9 cellular contexts compared by ENCODE assay signal in genomic region chr14:99579077-99579836, GRCh38. TPM values are rescaled to one million over a fixed set of nuclear protein-coding genes. Genes with fewer than 3 reads are reported as not detected.
DNase-seq lines count a peak whose midpoint lies in the region; ATAC-seq, FAIRE-seq and TF ChIP-seq lines count a peak whose summit lies in the region.
"Had no signal": no experiment of that assay in that cellular context is flagged by ENCODE, and none has a peak within 500 bp of the region (broad histone marks: within the 10 kb centered on the region; RNA-seq: fewer than 3 reads in every experiment).

No MANE protein-coding gene starts in this region.

- no peaks in the 10 kb centered on the region for H3K36me3 ChIP-seq in small intestine (ENCODE audit: control insufficient read depth in 2 of 2, insufficient read depth in 2 of 2, low read length in 2 of 2)

- no peaks in the 10 kb centered on the region for H3K9me3 Mint-ChIP-seq in activated B cell treated with CpG ODN at 0.5 μM for 24 hours
- no peaks in the 10 kb centered on the region for H3K9me3 Mint-ChIP-seq in activated CD4-positive, alpha-beta T cell treated with anti-CD3 and anti-CD28 coated beads, Interleukin-2, amount 10 ng/mL, durations not matched to agents 7 days and 5 days
- H3K9me3 Mint-ChIP-seq in T-helper 2 cell treated with Interferon-gamma antibody and Interleukin-4, amounts not matched to agents 5 μg/mL and 100 μg/mL, for 36 hours = no peaks in the 10 kb centered on the region

- H3K27ac ChIP-seq in small intestine (ENCODE audit: low read depth in 1 of 2, low read length in 1 of 2) = peak overlapping the region; percentile 72 to 92

- H3K9me3 ChIP-seq in small intestine (ENCODE audit: control insufficient read depth, low read depth) = no peaks in the 10 kb centered on the region

- ATAC-seq in activated B cell treated with CpG ODN at 0.5 μM for 24 hours (ENCODE audit: low read depth) (peak; percentile 31), GM19452 (IDR thresholded peaks at IDR 0.05; ENCODE audit: unreplicated experiment) (no peak), GM21360 (IDR thresholded peaks at IDR 0.05; ENCODE audit: unreplicated experiment) (no peak)

- H3K27me3 ChIP-seq in small intestine (ENCODE audit: control insufficient read depth in 2 of 2, insufficient read depth in 2 of 2, low read length in 2 of 2) = no peaks in the 10 kb centered on the region

- POLR2A ChIA-PET in activated B cell treated with CpG ODN at 0.5 μM for 24 hours (lab: Charles Lee) = no interaction called here
- POLR2A ChIA-PET in activated CD4-positive, alpha-beta T cell treated with anti-CD3 and anti-CD28 coated beads, Interleukin-2, amount 10 ng/mL, durations not matched to agents 7 days and 5 days (lab: Charles Lee) = no interaction called here

- peaks cover 6 to 10% of the 10 kb centered on the region in 2 donors for H3K4me1 ChIP-seq in small intestine (ENCODE audit: control insufficient read depth in 2 of 2, insufficient read depth in 1 of 2, low read depth in 1 of 2, low read length in 1 of 2)

- intact Hi-C loops in activated B cell treated with CpG ODN at 0.5 μM for 24 hours (cut with micrococcal nuclease) = no loop called here

- 16 to 61% (median 32%) methylated on average over 7 to 11 of the region's 11 CpGs for WGBS in small intestine, 3 donors

- no peaks in the 10 kb centered on the region for H3K27me3 Mint-ChIP-seq in activated B cell treated with CpG ODN at 0.5 μM for 24 hours
- H3K27me3 Mint-ChIP-seq in activated CD4-positive, alpha-beta T cell treated with anti-CD3 and anti-CD28 coated beads, Interleukin-2, amount 10 ng/mL, durations not matched to agents 7 days and 5 days = no peaks in the 10 kb centered on the region
- no peaks in the 10 kb centered on the region for H3K27me3 Mint-ChIP-seq in T-helper 2 cell treated with Interferon-gamma antibody and Interleukin-4, amounts not matched to agents 5 μg/mL and 100 μg/mL, for 36 hours (ENCODE audit: low read depth)

- H3K4me3 Mint-ChIP-seq in activated B cell treated with CpG ODN at 0.5 μM for 24 hours = no peak overlapping the region
- no peak overlapping the region for H3K4me3 Mint-ChIP-seq in activated CD4-positive, alpha-beta T cell treated with anti-CD3 and anti-CD28 coated beads, Interleukin-2, amount 10 ng/mL, durations not matched to agents 7 days and 5 days
- no peak overlapping the region for H3K4me3 Mint-ChIP-seq in T-helper 2 cell treated with Interferon-gamma antibody and Interleukin-4, amounts not matched to agents 5 μg/mL and 100 μg/mL, for 36 hours

- H3K27ac Mint-ChIP-seq in activated B cell treated with CpG ODN at 0.5 μM for 24 hours = no peak overlapping the region
- no peak overlapping the region for H3K27ac Mint-ChIP-seq in activated CD4-positive, alpha-beta T cell treated with anti-CD3 and anti-CD28 coated beads, Interleukin-2, amount 10 ng/mL, durations not matched to agents 7 days and 5 days
- no peak overlapping the region for H3K27ac Mint-ChIP-seq in T-helper 2 cell treated with Interferon-gamma antibody and Interleukin-4, amounts not matched to agents 5 μg/mL and 100 μg/mL, for 36 hours

- H3K36me3 Mint-ChIP-seq in activated B cell treated with CpG ODN at 0.5 μM for 24 hours (ENCODE audit: low read depth) = no peaks in the 10 kb centered on the region
- H3K36me3 Mint-ChIP-seq in activated CD4-positive, alpha-beta T cell treated with anti-CD3 and anti-CD28 coated beads, Interleukin-2, amount 10 ng/mL, durations not matched to agents 7 days and 5 days (ENCODE audit: low read depth) = no peaks in the 10 kb centered on the region
- H3K36me3 Mint-ChIP-seq in T-helper 2 cell treated with Interferon-gamma antibody and Interleukin-4, amounts not matched to agents 5 μg/mL and 100 μg/mL, for 36 hours (ENCODE audit: low read depth) = no peaks in the 10 kb centered on the region

- DNase-seq in GM03348 (ENCODE audit: low spot score) (peak; percentile 35), activated B cell treated with CpG ODN at 0.5 μM for 24 hours (no peak), kidney tubule cell (ENCODE audit: low spot score) (peak; percentile 65), small intestine (peak; percentile 84)
- DNase-seq in activated CD4-positive, alpha-beta T cell treated with anti-CD3 and anti-CD28 coated beads, Interleukin-2, amount 10 ng/mL, durations not matched to agents 7 days and 5 days = no peak
- no peak for DNase-seq in T-helper 2 cell treated with Interferon-gamma antibody and Interleukin-4, amounts not matched to agents 5 μg/mL and 100 μg/mL, for 36 hours (ENCODE audit: low spot score)
- DNase-seq: T-helper 1 cell had no signal

- FAIRE-seq in small intestine (lab: Jason Lieb, UNC) = no peak

- H3K4me1 Mint-ChIP-seq in activated B cell treated with CpG ODN at 0.5 μM for 24 hours = peaks cover 2% of the 10 kb centered on the region
- no peaks in the 10 kb centered on the region for H3K4me1 Mint-ChIP-seq in activated CD4-positive, alpha-beta T cell treated with anti-CD3 and anti-CD28 coated beads, Interleukin-2, amount 10 ng/mL, durations not matched to agents 7 days and 5 days
- H3K4me1 Mint-ChIP-seq in T-helper 2 cell treated with Interferon-gamma antibody and Interleukin-4, amounts not matched to agents 5 μg/mL and 100 μg/mL, for 36 hours (ENCODE audit: low read depth) = no peaks in the 10 kb centered on the region

- no peak overlapping the region for H3K4me3 ChIP-seq in small intestine (ENCODE audit: low read depth in 1 of 2, low read length in 2 of 2)

- TF ChIP-seq CTCF in activated B cell treated with CpG ODN at 0.5 μM for 24 hours (IDR thresholded peaks at IDR 0.05) = no peak

- CTCF ChIA-PET in activated B cell treated with CpG ODN at 0.5 μM for 24 hours (lab: Charles Lee) = no interaction called here
- CTCF ChIA-PET in activated CD4-positive, alpha-beta T cell treated with anti-CD3 and anti-CD28 coated beads, Interleukin-2, amount 10 ng/mL, durations not matched to agents 7 days and 5 days (lab: Charles Lee) = no interaction called here

RNA-seq across cellular contexts. Expression of gene CCDC85C, which starts 24.8 kb away (rescaled TPM):
- total RNA-seq in activated B cell treated with CpG ODN at 0.5 μM for 24 hours = 1.8 and 1.9 TPM in 2 replicates
- polyA plus RNA-seq in small intestine = 10 to 100 TPM; 17.6 to 42.3 (median 26.8) TPM
- 10 to 100 TPM; 10.0 to 10.9 TPM for total RNA-seq in activated CD4-positive, alpha-beta T cell treated with anti-CD3 and anti-CD28 coated beads, Interleukin-2, amount 10 ng/mL, durations not matched to agents 7 days and 5 days

Comparison
In these comparisons a context has a peak if more than half of its experiments do, and no peak if none do; other contexts are left out.
1. DNase-seq: peak in GM03348 (single experiment), kidney tubule cell (single experiment) and small intestine (single experiment); none in activated B cell treated with CpG ODN at 0.5 μM for 24 hours (single experiment), activated CD4-positive, alpha-beta T cell treated with anti-CD3 and anti-CD28 coated beads, Interleukin-2, amount 10 ng/mL, durations not matched to agents 7 days and 5 days (single experiment) and T-helper 2 cell treated with Interferon-gamma antibody and Interleukin-4, amounts not matched to agents 5 μg/mL and 100 μg/mL, for 36 hours (single experiment).